In the genomic region with DNA sequence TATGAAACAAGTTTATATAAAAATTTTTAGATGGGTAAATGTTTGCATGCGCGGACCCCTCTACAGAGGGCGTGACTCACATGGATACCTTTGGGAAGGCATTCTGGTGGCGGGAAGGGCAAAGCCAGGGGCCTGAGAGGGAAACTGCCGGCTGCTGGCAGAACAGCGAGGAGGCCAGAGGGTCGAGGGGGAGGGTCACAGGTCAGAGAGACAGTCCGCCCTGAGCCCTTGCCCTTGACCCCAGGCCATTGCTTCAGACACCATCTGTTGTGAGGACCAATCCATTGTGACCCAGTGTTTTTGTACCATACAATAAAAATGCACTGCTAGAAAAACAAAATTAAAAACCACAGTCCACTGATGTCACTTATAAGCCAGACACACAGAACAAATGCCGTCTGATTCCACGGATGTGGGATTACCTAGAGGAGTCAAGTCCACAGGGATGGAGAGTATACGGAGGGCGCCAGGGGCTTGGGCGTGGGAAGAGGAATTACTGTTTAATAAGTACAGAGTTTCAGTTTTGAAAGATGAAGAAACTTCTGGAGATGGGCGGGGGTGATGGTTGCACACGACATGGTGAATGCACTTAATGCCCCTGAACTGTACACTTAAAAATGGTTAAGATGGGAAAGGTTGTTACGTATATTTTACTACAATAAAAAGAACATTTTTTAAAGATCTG, we compare ENCODE assay signal across 9 cellular contexts. TPM values are rescaled to one million over a fixed set of nuclear protein-coding genes. Genes with fewer than 3 reads are reported as not detected.
DNase-seq lines count a peak whose midpoint lies in the region; ATAC-seq and TF ChIP-seq lines count a peak whose summit lies in the region.
"Had no signal": no experiment of that assay in that cellular context is flagged by ENCODE, and none has a peak within 500 bp of the region (broad histone marks: within the 10 kb centered on the region; RNA-seq: fewer than 3 reads in every experiment).

No MANE protein-coding gene starts in this region.

- dilution Hi-C loops in mammary epithelial cell (cut with HindIII; ENCODE audit: low sequenced_read_pairs) = no loop called here

- ATAC-seq in HG02610 (IDR thresholded peaks at IDR 0.05; ENCODE audit: unreplicated experiment) = no peak
- ATAC-seq in HG02798 (IDR thresholded peaks at IDR 0.05; ENCODE audit: poor library complexity, unreplicated experiment) = no peak

- H3K27me3 Mint-ChIP-seq in Calu3 (ENCODE audit: unreplicated experiment) = no peaks in the 10 kb centered on the region
- H3K27me3 Mint-ChIP-seq in osteocyte (ENCODE audit: unreplicated experiment) = peaks cover 76% of the 10 kb centered on the region

- CTCF ChIA-PET in Calu3 (lab: Charles Lee) (no interaction called here), mammary epithelial cell (lab: Charles Lee; ENCODE audit: low non-redundant PET) (no interaction called here)

- no peak overlapping the region for H3K27ac Mint-ChIP-seq in Calu3 (ENCODE audit: unreplicated experiment)
- no peak overlapping the region for H3K27ac Mint-ChIP-seq in osteocyte (ENCODE audit: unreplicated experiment)

- no peak for TF ChIP-seq CTCF in Calu3 (IDR thresholded peaks at IDR 0.05; ENCODE audit: unreplicated experiment)
- TF ChIP-seq CTCF in mammary epithelial cell (conservative IDR thresholded peaks at IDR 0.05 in 1 of 2, IDR thresholded peaks at IDR 0.05 in 1 of 2; ENCODE audit: extremely low read depth in 1 of 2, insufficient read depth in 1 of 2, low read depth in 1 of 2, low read length in 2 of 2) = no peak
- TF ChIP-seq CTCF in osteocyte (IDR thresholded peaks at IDR 0.05) = no peak

- H3K27ac ChIP-seq in HUES64 (ENCODE audit: low read depth, low read length) (no peak overlapping the region), mammary epithelial cell (ENCODE audit: insufficient read depth, low read depth, low read length) (no peak overlapping the region)

- no peak for DNase-seq in Calu3
- no peak for DNase-seq in mammary epithelial cell
- peak; percentile 51 for DNase-seq in osteocyte (ENCODE audit: extremely low spot score, unreplicated experiment)
- no peak for DNase-seq in amygdala (lab: John Stamatoyannopoulos, UW)
- DNase-seq: Karpas-422; stimulated activated naive CD4-positive, alpha-beta T cell had no signal

- no peak overlapping the region for H2AFZ ChIP-seq in mammary epithelial cell (ENCODE audit: low read depth, low read length)

- H3K36me3 Mint-ChIP-seq in Calu3 (ENCODE audit: insufficient read depth, unreplicated experiment) = peaks cover 15% of the 10 kb centered on the region
- H3K36me3 Mint-ChIP-seq in osteocyte (ENCODE audit: unreplicated experiment) = no peaks in the 10 kb centered on the region

- H4K20me1 ChIP-seq in mammary epithelial cell (ENCODE audit: insufficient read depth, low read length) = no peaks in the 10 kb centered on the region

- no peaks in the 10 kb centered on the region for H3K9me3 Mint-ChIP-seq in Calu3 (ENCODE audit: low read depth, unreplicated experiment)
- H3K9me3 Mint-ChIP-seq in osteocyte (ENCODE audit: unreplicated experiment) = no peaks in the 10 kb centered on the region

- peak overlapping the region; percentile 87 for H3K4me2 ChIP-seq in mammary epithelial cell (ENCODE audit: insufficient read depth, low read depth, low read length)

- H3K4me3 Mint-ChIP-seq in Calu3 (ENCODE audit: low read depth, unreplicated experiment) (peak overlapping the region; percentile 76), osteocyte (ENCODE audit: unreplicated experiment) (peak overlapping the region; percentile 64)

- no peak overlapping the region for H3K9ac ChIP-seq in HUES64 (ENCODE audit: low read depth, low read length)
- no peak overlapping the region for H3K9ac ChIP-seq in mammary epithelial cell (ENCODE audit: insufficient read depth, low read length)

- no peaks in the 10 kb centered on the region for H3K79me2 ChIP-seq in mammary epithelial cell (ENCODE audit: insufficient read depth, low read length)

- H3K36me3 ChIP-seq in HUES64 (ENCODE audit: insufficient read depth, low read length) (no peaks in the 10 kb centered on the region), mammary epithelial cell (ENCODE audit: insufficient read depth, low read length) (no peaks in the 10 kb centered on the region)

- WGBS in HUES64 = 85% methylated on average over 15 of the region's 16 CpGs
- 37% methylated on average over 16 of the region's 16 CpGs for WGBS in mammary epithelial cell (ENCODE audit: low coverage, missing lambda C conversion rate)

- intact Hi-C loops in Calu3 (cut with micrococcal nuclease; ENCODE audit: unreplicated experiment) = no loop called here
- intact Hi-C loops in mammary epithelial cell (cut with micrococcal nuclease) = loop anchor here (10.0 kb wide), 1 partner anchor 103 kb away; no protein-coding TSS in a partner anchor

- H3K9me3 ChIP-seq in HUES64 (ENCODE audit: insufficient read depth, low read depth, low read length) (peaks cover 7% of the 10 kb centered on the region; the same call in 1 of the 2 replicates), mammary epithelial cell (replicated peaks; ENCODE audit: insufficient read depth, low read length) (no peaks in the 10 kb centered on the region)

- H3K4me1 Mint-ChIP-seq in Calu3 (ENCODE audit: low read depth, unreplicated experiment) (peaks cover 21% of the 10 kb centered on the region), osteocyte (ENCODE audit: unreplicated experiment) (peaks cover 18% of the 10 kb centered on the region)

- H3K27me3 ChIP-seq in HUES64 (ENCODE audit: insufficient read depth, low read length) (peaks cover 82% of the 10 kb centered on the region), mammary epithelial cell (ENCODE audit: insufficient read depth, low read length) (peaks cover 24% of the 10 kb centered on the region)

- H3K4me1 ChIP-seq in HUES64 (ENCODE audit: insufficient read depth, low read length) (no peaks in the 10 kb centered on the region), mammary epithelial cell (ENCODE audit: insufficient read depth, low read length) (peaks cover 9% of the 10 kb centered on the region)

- H3K4me3 ChIP-seq in HUES64 (ENCODE audit: low read length) (peak overlapping the region; percentile 64), mammary epithelial cell (replicated peaks in 1 of 3; ENCODE audit: insufficient read depth in 1 of 3, low read depth in 2 of 3, low read length in 3 of 3) (no peak overlapping the region)

- in situ Hi-C loops in mammary epithelial cell (cut with MboI; ENCODE audit: low sequenced_read_pairs in 2 of 2) = no loop called here

- BruUV-seq in Calu3 (replicated peaks; lab: Mats Ljungman, UMichigan) (no TSS peak), mammary epithelial cell (replicated peaks; lab: Mats Ljungman, UMichigan) (no TSS peak)

RNA-seq across cellular contexts. Expression of gene BTNL9, which starts 11.9 kb away (rescaled TPM):
- total RNA-seq in Calu3 (2022) (5.0 and 5.8 TPM in 2 replicates), mammary epithelial cell (under 1 TPM in 1 of 2 donors, not detected in 1; 0.16 TPM), osteocyte (not detected in 2 replicates)
- 0.45 TPM for polyA plus RNA-seq in HUES64 (2013, experiment 1 of 2)
- polyA plus RNA-seq in HUES64 (2013, experiment 2 of 2) = 0.51 TPM
- 0.03 TPM for polyA plus RNA-seq in mammary epithelial cell
- not detected for polyA minus RNA-seq in mammary epithelial cell
